ENCODE assay signal across 19 cellular contexts in genomic region chr3:151869186-151869585, GRCh38. TPM values are rescaled to one million over a fixed set of nuclear protein-coding genes. Genes with fewer than 3 reads are reported as not detected.
"Had no signal": no experiment of that assay in that cellular context is flagged by ENCODE, and none has a peak within 500 bp of the region (broad histone marks: within the 10 kb centered on the region; RNA-seq: fewer than 3 reads in every experiment).

No MANE protein-coding gene starts in this region.

- H3K4me3 ChIP-seq: cardiac muscle cell, left ventricle myocardium inferior, psoas muscle, thyroid gland had no signal

- DNase-seq: activated CD4-positive, alpha-beta memory T cell treated with anti-CD3 and anti-CD28 coated beads, Interleukin-2, amount 10 ng/mL, durations not matched to agents 7 days and 5 days; activated CD4-positive, alpha-beta T cell treated with anti-CD3 and anti-CD28 coated beads for 4 hours; activated CD8-positive, alpha-beta memory T cell treated with anti-CD3 and anti-CD28 coated beads, Interleukin-2, amount 10 ng/mL, durations not matched to agents 7 days and 5 days; activated naive CD4-positive, alpha-beta T cell; activated naive CD8-positive, alpha-beta T cell treated with anti-CD3 and anti-CD28 coated beads for 36 hours; amygdala; effector CD8-positive, alpha-beta T cell; foreskin melanocyte; hypothalamus; left ventricle myocardium inferior; mammary epithelial cell; psoas muscle; right cardiac atrium; stimulated activated CD4-positive, alpha-beta T cell treated with anti-CD3 and anti-CD28 coated beads, Interleukin-2, amount 100 ng/mL, for 24 hours; stimulated activated naive CD4-positive, alpha-beta T cell treated with Interleukin-2 at 50 U/mL for 16 hours; thyroid gland had no signal

- H3K4me1 ChIP-seq: psoas muscle, thyroid gland had no signal

- ATAC-seq: activated CD8-positive, alpha-beta memory T cell treated with anti-CD3 and anti-CD28 coated beads, Interleukin-2, amount 10 ng/mL, durations not matched to agents 7 days and 5 days; psoas muscle; right cardiac atrium; WTC11 had no signal

- H3K27ac ChIP-seq: cardiac muscle cell, left ventricle myocardium inferior, psoas muscle, thyroid gland had no signal

- H3K9me3 ChIP-seq: left ventricle myocardium inferior, psoas muscle, thyroid gland had no signal

- H3K36me3 ChIP-seq: cardiac muscle cell, left ventricle myocardium inferior, thyroid gland had no signal

- H3K27me3 ChIP-seq: cardiac muscle cell, thyroid gland had no signal

RNA-seq across cellular contexts. Expression of gene SUCNR1, which starts 4.3 kb away (rescaled TPM):
- polyA plus RNA-seq: cardiac muscle cell, mammary epithelial cell, neural cell had no signal

RNA-seq across cellular contexts. Expression of gene AADAC, which starts 55.3 kb away (rescaled TPM):
- polyA plus RNA-seq: mammary epithelial cell, neural cell, right cardiac atrium had no signal
